In genomic region chr7:84477786-84478405, GRCh38 we compare ENCODE assay signal across 16 cellular contexts.
DNase-seq lines count a peak whose midpoint lies in the region; ATAC-seq, FAIRE-seq and TF ChIP-seq lines count a peak whose summit lies in the region.
"Had no signal": no experiment of that assay in that cellular context is flagged by ENCODE, and none has a peak within 500 bp of the region (broad histone marks: within the 10 kb centered on the region; RNA-seq: fewer than 3 reads in every experiment).

No MANE protein-coding gene starts in this region.

- H3K4me2 ChIP-seq in GM23338 = peak overlapping the region; percentile 29

- no peak for TF ChIP-seq CTCF in GM23338 (conservative IDR thresholded peaks at IDR 0.05; ENCODE audit: low read depth in 2 of 2)
- no peak for TF ChIP-seq CTCF in bronchial epithelial cell (IDR thresholded peaks at IDR 0.05; ENCODE audit: insufficient read depth, low read length, severe bottlenecking)
- TF ChIP-seq CTCF in kidney epithelial cell (IDR thresholded peaks at IDR 0.05; ENCODE audit: insufficient read depth, low read length, poor library complexity, severe bottlenecking) = no peak

- no peak overlapping the region for H2AFZ ChIP-seq in GM23338

- no peak for FAIRE-seq in bronchial epithelial cell (lab: Jason Lieb, UNC)
- FAIRE-seq: GM12891, HTR-8/SVneo, K562 had no signal

- H3K9me2 ChIP-seq in GM23338 (ENCODE audit: insufficient read depth) = no peaks in the 10 kb centered on the region

- peaks cover 1% of the 10 kb centered on the region for H3K27me3 Mint-ChIP-seq in GM23338 (ENCODE audit: insufficient read depth, low read depth, poor library complexity)

- H4K20me1 ChIP-seq in GM23338 (replicated peaks; ENCODE audit: insufficient read depth) = no peaks in the 10 kb centered on the region

- H3K36me3 ChIP-seq in GM23338 (ENCODE audit: insufficient read depth) = no peaks in the 10 kb centered on the region
- H3K36me3 ChIP-seq in bronchial epithelial cell (ENCODE audit: control insufficient read depth, insufficient read depth, low read length) = no peaks in the 10 kb centered on the region
- no peaks in the 10 kb centered on the region for H3K36me3 ChIP-seq in kidney epithelial cell (ENCODE audit: control insufficient read depth, insufficient read depth, low read length)
- H3K36me3 ChIP-seq: Peyer's patch had no signal

- no peaks in the 10 kb centered on the region for H3K9me3 Mint-ChIP-seq in GM23338

- no peaks in the 10 kb centered on the region for H3F3A ChIP-seq in GM23338 (replicated peaks; ENCODE audit: low read depth)

- H3K4me3 ChIP-seq in GM23338 (no peak overlapping the region), bronchial epithelial cell (ENCODE audit: low read depth, low read length) (no peak overlapping the region), kidney epithelial cell (ENCODE audit: low read depth, low read length) (no peak overlapping the region)
- H3K4me3 ChIP-seq: K562, Peyer's patch had no signal

- H3K4me3 Mint-ChIP-seq in GM23338 = no peak overlapping the region

- H3K27me3 ChIP-seq in GM23338 (ENCODE audit: insufficient read depth) (no peaks in the 10 kb centered on the region; the same call in 1 of the 2 replicates), bronchial epithelial cell (ENCODE audit: control insufficient read depth, insufficient read depth, low read length) (no peaks in the 10 kb centered on the region), kidney epithelial cell (ENCODE audit: control insufficient read depth, insufficient read depth, low read length) (no peaks in the 10 kb centered on the region)
- H3K27me3 ChIP-seq: Peyer's patch had no signal

- ATAC-seq in GM23338 (peak; percentile 46; the same call in 2 of the 3 replicates), HG03196 (IDR thresholded peaks at IDR 0.05; ENCODE audit: unreplicated experiment) (no peak)
- ATAC-seq: K562 had no signal

- DNase-seq in GM23338 (ENCODE audit: low spot score) (peak; percentile 18), NCI-H226 (peak; percentile 53), bronchial epithelial cell (ENCODE audit: low read depth) (peak; percentile 83), kidney epithelial cell (ENCODE audit: low read depth) (peak; percentile 2), C1 segment of cervical spinal cord (lab: John Stamatoyannopoulos, UW) (no peak), NCI-H2081 treated with DMSO at 0.1 percent for 48 hours (lab: John Stamatoyannopoulos, UW) (no peak), DMS53 treated with DMSO at 0.1 percent for 48 hours (lab: John Stamatoyannopoulos, UW; ENCODE audit: unreplicated experiment) (no peak)
- DNase-seq: Caco-2, DMS79, NCI-H1092, Peyer's patch, SIG-M5 had no signal

- peaks cover 34% of the 10 kb centered on the region for H3K4me1 Mint-ChIP-seq in GM23338

- H3K36me3 Mint-ChIP-seq in GM23338 (ENCODE audit: low read depth) = no peaks in the 10 kb centered on the region

- H3K79me2 ChIP-seq in GM23338 (replicated peaks; ENCODE audit: insufficient read depth) = no peaks in the 10 kb centered on the region

- H3K27ac ChIP-seq in GM23338 (ENCODE audit: low read depth) = no peak overlapping the region
- H3K27ac ChIP-seq: Peyer's patch had no signal

- H3K4me1 ChIP-seq in GM23338 (ENCODE audit: insufficient read depth) = peaks cover 24% of the 10 kb centered on the region
- H3K4me1 ChIP-seq: Caco-2, Peyer's patch had no signal

- H3K27ac Mint-ChIP-seq in GM23338 = no peak overlapping the region; the same call in 1 of the 2 replicates

TF ChIP-seq in GM23338, 12 proteins besides CTCF, POLR2A, EP300 and RAD21:
- TF ChIP-seq REST (IDR thresholded peaks at IDR 0.05; ENCODE audit: unreplicated experiment) (no peak), ETS1 (IDR thresholded peaks at IDR 0.05) (no peak), NANOG (IDR thresholded peaks at IDR 0.05; ENCODE audit: borderline replicate concordance) (no peak), STAT1 (IDR thresholded peaks at IDR 0.05; ENCODE audit: unreplicated experiment) (no peak), POLR2AphosphoS5 (IDR thresholded peaks at IDR 0.05; ENCODE audit: low read depth) (no peak), CREB1 (CRISPR knock-in tag; IDR thresholded peaks at IDR 0.05; ENCODE audit: low read depth) (no peak)
TF ChIP-seq in GM23338: peak in this region for 0.

Comparison
In these comparisons a context has a peak if more than half of its experiments do, and no peak if none do; other contexts are left out.
1. DNase-seq: peak in GM23338 (single experiment), NCI-H226 (single experiment), bronchial epithelial cell (single experiment) and kidney epithelial cell (single experiment); none in C1 segment of cervical spinal cord (0 of 14), NCI-H2081 treated with DMSO at 0.1 percent for 48 hours (single experiment) and DMS53 treated with DMSO at 0.1 percent for 48 hours (single experiment).